12 cellular contexts compared by ENCODE assay signal in the genomic region with DNA sequence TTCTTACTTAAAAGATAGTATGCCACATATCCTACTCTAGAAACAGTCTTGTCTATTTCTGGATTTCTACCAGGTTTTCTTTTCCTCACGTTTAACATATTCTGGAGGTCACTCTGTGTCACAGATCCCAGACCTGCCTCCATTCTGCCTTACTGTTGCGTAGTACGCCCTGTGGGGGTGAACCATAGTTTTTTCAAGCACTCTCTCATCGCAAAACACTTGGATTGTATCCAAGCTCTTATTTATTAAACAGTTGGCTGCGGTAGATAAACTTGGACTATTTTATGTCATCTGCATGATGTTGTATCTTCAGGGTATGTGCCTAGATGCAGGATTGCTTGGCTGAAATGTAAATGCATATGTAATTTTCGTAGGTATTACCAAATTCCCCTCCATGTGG. TPM values are rescaled to one million over a fixed set of nuclear protein-coding genes. Genes with fewer than 3 reads are reported as not detected.
DNase-seq lines count a peak whose midpoint lies in the region; TF ChIP-seq lines count a peak whose summit lies in the region.
"Had no signal": no experiment of that assay in that cellular context is flagged by ENCODE, and none has a peak within 500 bp of the region (broad histone marks: within the 10 kb centered on the region; RNA-seq: fewer than 3 reads in every experiment).

No MANE protein-coding gene starts in this region.

- H3K4me3 Mint-ChIP-seq in CD14-positive monocyte (no peak overlapping the region), glutamatergic neuron (ENCODE audit: unreplicated experiment) (no peak overlapping the region)
- H3K4me3 Mint-ChIP-seq: GM23338, HFFc6 had no signal

- peaks cover 10 to 75% (median 33%) of the 10 kb centered on the region in 10 experiments; a peak in 19 of 20 replicates for H3K4me1 ChIP-seq in BLaER1 treated with 17β-estradiol and CSF1 and Interleukin-3, amounts not matched to agents 10 nM and 100 nM

- H4K20me1 ChIP-seq in BLaER1 treated with 17β-estradiol and CSF1 and Interleukin-3, amounts not matched to agents 10 nM and 100 nM, result no peaks in the 10 kb centered on the region

- DNase-seq in CD14-positive monocyte (ENCODE audit: low spot score) (no peak), NCI-H1105 (lab: John Stamatoyannopoulos, UW) (peak; percentile 40), glutamatergic neuron (peak; percentile 2), head of caudate nucleus (no peak), H7 (no peak)
- no peak for DNase-seq in NK-92 treated with Interleukin-12 subunit alpha and Interleukin-12 subunit beta, amount 100 ng/mL, for 24 hours (lab: John Stamatoyannopoulos, UW)
- DNase-seq: BE2C, HFFc6, KG1, SHP77 had no signal

- H3K4me1 Mint-ChIP-seq in CD14-positive monocyte (peaks cover 45% of the 10 kb centered on the region), glutamatergic neuron (ENCODE audit: low read depth, unreplicated experiment) (peaks cover 27% of the 10 kb centered on the region)

- H3K27ac ChIP-seq in BLaER1 treated with 17β-estradiol and CSF1 and Interleukin-3, amounts not matched to agents 10 nM and 100 nM, result peak overlapping the region in 7 of 11 experiments; percentile 53 to 85 (median 79); a peak in 13 of 22 replicates

- H3K27ac Mint-ChIP-seq in CD14-positive monocyte (peak overlapping the region; percentile 88 to 96 (median 91)), glutamatergic neuron (ENCODE audit: unreplicated experiment) (no peak overlapping the region)
- H3K27ac Mint-ChIP-seq: GM23338, HFFc6 had no signal

- H3K9me3 ChIP-seq in BLaER1 treated with 17β-estradiol and CSF1 and Interleukin-3, amounts not matched to agents 10 nM and 100 nM (replicated peaks in 1 of 11), result peaks cover 0 to 45% (median 6%) of the 10 kb centered on the region in 11 experiments; a peak in 10 of 22 replicates
- H3K9me3 ChIP-seq: BE2C had no signal

- peaks cover 5 to 9% (median 6%) of the 10 kb centered on the region in 7 donors for H3K9me3 Mint-ChIP-seq in CD14-positive monocyte
- H3K9me3 Mint-ChIP-seq in glutamatergic neuron (ENCODE audit: unreplicated experiment), result peaks cover 6% of the 10 kb centered on the region
- H3K9me3 Mint-ChIP-seq: HFFc6 had no signal

- peak overlapping the region in 5 of 11 experiments; percentile 80 to 98 (median 93); a peak in 8 of 22 replicates for H3K4me2 ChIP-seq in BLaER1 treated with 17β-estradiol and CSF1 and Interleukin-3, amounts not matched to agents 10 nM and 100 nM
- H3K4me2 ChIP-seq: GM23338 had no signal

- TF ChIP-seq CTCF in CD14-positive monocyte (IDR thresholded peaks at IDR 0.05) (no peak), glutamatergic neuron (IDR thresholded peaks at IDR 0.05; ENCODE audit: partially characterized antibody, unreplicated experiment) (no peak)

- intact Hi-C loops in CD14-positive monocyte (cut with micrococcal nuclease), result loop anchor here in 1 of 2 donors (2.0 kb wide), 1 partner anchor 136 kb away; no protein-coding TSS in a partner anchor
- intact Hi-C loops in head of caudate nucleus (cut with DNase I), result no loop called here

- no peak overlapping the region for H3K9ac ChIP-seq in BLaER1 treated with 17β-estradiol and CSF1 and Interleukin-3, amounts not matched to agents 10 nM and 100 nM

- peaks cover 2 to 8% of the 10 kb centered on the region in 2 donors for H3K36me3 Mint-ChIP-seq in CD14-positive monocyte
- no peaks in the 10 kb centered on the region for H3K36me3 Mint-ChIP-seq in glutamatergic neuron (ENCODE audit: unreplicated experiment)

- no peak overlapping the region for H3K4me3 ChIP-seq in BLaER1 treated with 17β-estradiol and CSF1 and Interleukin-3, amounts not matched to agents 10 nM and 100 nM
- no peak overlapping the region for H3K4me3 ChIP-seq in H7 (ENCODE audit: insufficient read depth, low read depth, low read length)
- H3K4me3 ChIP-seq: GM23338 had no signal

- H3K36me3 ChIP-seq in BLaER1 treated with 17β-estradiol and CSF1 and Interleukin-3, amounts not matched to agents 10 nM and 100 nM, result no peaks in the 10 kb centered on the region
- H3K36me3 ChIP-seq in H7 (replicated peaks; ENCODE audit: control insufficient read depth, insufficient read depth, low read length), result no peaks in the 10 kb centered on the region
- H3K36me3 ChIP-seq: BE2C had no signal

- H3K27me3 Mint-ChIP-seq in CD14-positive monocyte (ENCODE audit: low read depth in 3 of 3), result peaks cover 0 to 2% (median 0%) of the 10 kb centered on the region in 3 donors
- peaks cover 7% of the 10 kb centered on the region for H3K27me3 Mint-ChIP-seq in glutamatergic neuron (ENCODE audit: unreplicated experiment)

- H3K27me3 ChIP-seq in BLaER1 treated with 17β-estradiol and CSF1 and Interleukin-3, amounts not matched to agents 10 nM and 100 nM, result no peaks in the 10 kb centered on the region
- no peaks in the 10 kb centered on the region for H3K27me3 ChIP-seq in H7 (ENCODE audit: control insufficient read depth, insufficient read depth, low read length)
- H3K27me3 ChIP-seq: BE2C had no signal

RNA-seq across cellular contexts. Expression of a gene that starts 55.7 kb away (rescaled TPM):
- polyA plus RNA-seq in CD14-positive monocyte, result 100 to 1,000 TPM; 107 to 118 TPM
- 35.0 TPM for total RNA-seq in glutamatergic neuron (ENCODE audit: unreplicated experiment)
- 1.5 and 4.7 TPM in 2 replicates for total RNA-seq in H7 (2014; rRNA removed; shearing (Covaris generic))

Comparison
In these comparisons a context has a peak if more than half of its experiments do, and no peak if none do; other contexts are left out.
1. DNase-seq: peak in NCI-H1105 (single experiment) and glutamatergic neuron (single experiment); none in CD14-positive monocyte (single experiment), head of caudate nucleus (0 of 42), NK-92 treated with Interleukin-12 subunit alpha and Interleukin-12 subunit beta, amount 100 ng/mL, for 24 hours (single experiment) and H7 (single experiment).